Comparison of ENCODE assay signal across 25 cellular contexts in the genomic region with DNA sequence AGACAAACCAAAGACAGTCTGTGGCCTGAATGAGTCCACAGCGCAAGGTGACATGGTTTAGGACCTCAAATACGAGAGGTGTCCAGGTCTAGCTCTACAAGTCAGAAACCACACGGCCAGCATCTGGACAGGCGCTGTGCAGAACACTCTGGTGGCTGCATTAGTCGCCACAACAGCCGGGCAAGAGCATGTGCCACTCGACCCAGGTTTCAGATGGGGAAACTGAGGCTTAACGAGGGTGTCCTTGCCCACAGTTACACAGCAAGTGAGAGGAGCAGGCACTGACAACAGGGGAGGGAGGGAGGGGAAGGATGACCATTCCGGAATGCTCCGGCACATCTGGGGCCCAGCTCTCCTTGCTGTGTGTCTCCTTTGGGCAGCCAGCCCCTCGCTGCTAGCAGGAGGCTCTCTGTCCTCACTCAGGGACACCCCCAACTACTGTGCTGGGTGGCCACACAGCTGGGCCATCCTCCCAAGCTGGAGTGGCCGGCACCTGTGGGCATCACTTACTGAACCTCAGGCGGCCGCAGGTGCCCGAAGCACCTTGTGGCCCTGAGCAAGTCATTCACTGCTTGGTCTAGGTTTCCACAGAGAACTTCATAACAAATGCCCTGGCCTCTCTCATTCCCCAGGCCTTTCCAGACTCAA.
"Had no signal": no experiment of that assay in that cellular context is flagged by ENCODE, and none has a peak within 500 bp of the region (broad histone marks: within the 10 kb centered on the region; RNA-seq: fewer than 3 reads in every experiment).

No MANE protein-coding gene starts in this region.

- H3K9me3 ChIP-seq: adrenal gland, ascending aorta, colonic mucosa, esophagus squamous epithelium, gastrocnemius medialis, thyroid gland had no signal

- H3K4me3 ChIP-seq: adrenal gland, ascending aorta, colonic mucosa, dorsolateral prefrontal cortex, esophagus squamous epithelium, gastrocnemius medialis, thyroid gland had no signal

- H3K27me3 ChIP-seq: adrenal gland, thyroid gland had no signal

- H3K4me3 Mint-ChIP-seq: activated CD8-positive, alpha-beta T cell treated with anti-CD3 and anti-CD28 coated beads, Interleukin-2, amount 10 ng/mL, durations not matched to agents 7 days and 5 days; central memory CD8-positive, alpha-beta T cell; effector memory CD8-positive, alpha-beta T cell; memory B cell; T-cell; T-helper 2 cell treated with Interferon-gamma antibody and Interleukin-4, amounts not matched to agents 5 μg/mL and 100 μg/mL, for 36 hours had no signal

- H3K9me3 Mint-ChIP-seq: activated naive CD4-positive, alpha-beta T cell treated with anti-CD3 and anti-CD28 coated beads, Interleukin-2, amount 50 U/mL, for 72 hours; central memory CD8-positive, alpha-beta T cell; effector memory CD8-positive, alpha-beta T cell; memory B cell; nephron; T-cell; T-helper 2 cell treated with Interferon-gamma antibody and Interleukin-4, amounts not matched to agents 5 μg/mL and 100 μg/mL, for 36 hours had no signal

- H3K36me3 ChIP-seq: ascending aorta, colonic mucosa, gastrocnemius medialis had no signal

- H3K27ac Mint-ChIP-seq: activated CD8-positive, alpha-beta T cell treated with anti-CD3 and anti-CD28 coated beads, Interleukin-2, amount 10 ng/mL, durations not matched to agents 7 days and 5 days; activated naive CD4-positive, alpha-beta T cell treated with anti-CD3 and anti-CD28 coated beads, Interleukin-2, amount 50 U/mL, for 72 hours; effector memory CD8-positive, alpha-beta T cell; memory B cell; progenitor cell of endocrine pancreas; T-cell; T-helper 2 cell treated with Interferon-gamma antibody and Interleukin-4, amounts not matched to agents 5 μg/mL and 100 μg/mL, for 36 hours had no signal

- H3K36me3 Mint-ChIP-seq: memory B cell had no signal

- ATAC-seq: activated CD4-positive, CD25-positive, alpha-beta regulatory T cell treated with anti-CD3 and anti-CD28 coated beads, Interleukin-2, amount 50 U/mL, for 24 hours; activated CD8-positive, alpha-beta T cell treated with anti-CD3 and anti-CD28 coated beads, Interleukin-2, amount 10 ng/mL, durations not matched to agents 7 days and 5 days; activated naive CD4-positive, alpha-beta T cell treated with anti-CD3 and anti-CD28 coated beads, Interleukin-2, amount 50 U/mL, for 72 hours; effector memory CD8-positive, alpha-beta T cell; gastrocnemius medialis; T-cell had no signal

- DNase-seq: activated CD4-positive, alpha-beta T cell treated with anti-CD3 and anti-CD28 coated beads, Interleukin-2, amount 50 U/mL, for 1 hour; activated CD8-positive, alpha-beta T cell treated with anti-CD3 and anti-CD28 coated beads, Interleukin-2, amount 10 ng/mL, durations not matched to agents 7 days and 5 days; activated gamma-delta T cell; activated T-cell treated with anti-CD3 and anti-CD28 coated beads, Interleukin-2, amount 50 U/mL, for 48 hours; colonic mucosa; effector memory CD8-positive, alpha-beta T cell; esophagus squamous epithelium; gastrocnemius medialis; hypothalamus; retina; stimulated activated CD4-positive, alpha-beta T cell treated with anti-CD3 and anti-CD28 coated beads, Interleukin-4, amount 100 ng/mL, for 24 hours; stimulated activated naive CD4-positive, alpha-beta T cell treated with Interleukin-2 at 50 U/mL for 16 hours; thyroid gland had no signal

- H3K27ac ChIP-seq: ascending aorta, colonic mucosa, esophagus squamous epithelium, gastrocnemius medialis, thyroid gland, VCaP had no signal
